ENCODE assay signal across 2 cellular contexts in the genomic region with DNA sequence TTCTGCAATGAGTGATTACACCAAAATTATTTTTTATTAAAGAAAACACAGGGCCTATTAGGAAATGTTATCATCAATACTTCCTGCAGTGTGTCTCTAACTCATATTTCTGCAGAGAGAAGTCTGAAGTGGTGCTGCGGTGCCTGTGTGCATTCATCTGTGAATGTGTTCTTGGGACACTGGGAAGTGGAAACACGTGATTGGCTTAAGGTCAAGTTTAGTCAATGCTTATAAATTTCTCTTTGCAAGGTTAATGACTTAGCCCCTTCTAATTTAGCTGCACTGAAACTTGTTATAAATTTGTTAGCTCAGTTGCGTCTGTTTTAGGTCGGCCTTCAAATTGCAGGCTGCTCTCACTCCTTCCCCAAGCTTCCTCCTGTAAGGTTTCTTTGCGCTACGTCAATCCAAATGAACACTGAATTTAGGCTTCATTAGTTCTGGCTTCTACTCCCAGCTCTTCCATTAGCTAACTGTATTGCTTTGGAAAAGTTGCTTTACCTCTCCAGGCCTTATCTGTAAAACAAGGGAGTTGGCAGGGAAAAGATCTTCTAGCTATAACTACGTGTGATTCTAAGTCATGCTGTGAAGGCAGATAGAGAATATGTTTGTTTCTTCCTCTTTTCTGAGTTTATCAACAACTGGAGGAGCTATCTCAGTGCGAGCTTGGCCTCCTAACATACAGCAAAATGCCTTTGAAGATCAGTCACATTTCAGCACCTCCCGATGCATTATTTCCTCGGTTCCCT.
TF ChIP-seq lines count a peak whose summit lies in the region.

No MANE protein-coding gene starts in this region.

TF ChIP-seq in Ishikawa, 13 proteins besides CTCF, POLR2A, EP300 and RAD21 (continued from another document):
- TF ChIP-seq, protein P1, sequence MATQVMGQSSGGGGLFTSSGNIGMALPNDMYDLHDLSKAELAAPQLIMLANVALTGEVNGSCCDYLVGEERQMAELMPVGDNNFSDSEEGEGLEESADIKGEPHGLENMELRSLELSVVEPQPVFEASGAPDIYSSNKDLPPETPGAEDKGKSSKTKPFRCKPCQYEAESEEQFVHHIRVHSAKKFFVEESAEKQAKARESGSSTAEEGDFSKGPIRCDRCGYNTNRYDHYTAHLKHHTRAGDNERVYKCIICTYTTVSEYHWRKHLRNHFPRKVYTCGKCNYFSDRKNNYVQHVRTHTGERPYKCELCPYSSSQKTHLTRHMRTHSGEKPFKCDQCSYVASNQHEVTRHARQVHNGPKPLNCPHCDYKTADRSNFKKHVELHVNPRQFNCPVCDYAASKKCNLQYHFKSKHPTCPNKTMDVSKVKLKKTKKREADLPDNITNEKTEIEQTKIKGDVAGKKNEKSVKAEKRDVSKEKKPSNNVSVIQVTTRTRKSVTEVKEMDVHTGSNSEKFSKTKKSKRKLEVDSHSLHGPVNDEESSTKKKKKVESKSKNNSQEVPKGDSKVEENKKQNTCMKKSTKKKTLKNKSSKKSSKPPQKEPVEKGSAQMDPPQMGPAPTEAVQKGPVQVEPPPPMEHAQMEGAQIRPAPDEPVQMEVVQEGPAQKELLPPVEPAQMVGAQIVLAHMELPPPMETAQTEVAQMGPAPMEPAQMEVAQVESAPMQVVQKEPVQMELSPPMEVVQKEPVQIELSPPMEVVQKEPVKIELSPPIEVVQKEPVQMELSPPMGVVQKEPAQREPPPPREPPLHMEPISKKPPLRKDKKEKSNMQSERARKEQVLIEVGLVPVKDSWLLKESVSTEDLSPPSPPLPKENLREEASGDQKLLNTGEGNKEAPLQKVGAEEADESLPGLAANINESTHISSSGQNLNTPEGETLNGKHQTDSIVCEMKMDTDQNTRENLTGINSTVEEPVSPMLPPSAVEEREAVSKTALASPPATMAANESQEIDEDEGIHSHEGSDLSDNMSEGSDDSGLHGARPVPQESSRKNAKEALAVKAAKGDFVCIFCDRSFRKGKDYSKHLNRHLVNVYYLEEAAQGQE (IDR thresholded peaks at IDR 0.05; ENCODE audit: low read depth) = no peak
- no peak for TF ChIP-seq EGR1 (IDR thresholded peaks at IDR 0.05)
- no peak for TF ChIP-seq CREB1 (IDR thresholded peaks at IDR 0.05; ENCODE audit: low read depth)
- TF ChIP-seq TAF1 (IDR thresholded peaks at IDR 0.05; ENCODE audit: low read depth) = no peak
- no peak for TF ChIP-seq YY1 (IDR thresholded peaks at IDR 0.05; ENCODE audit: low read depth)
- no peak for TF ChIP-seq FOXM1 (IDR thresholded peaks at IDR 0.05; ENCODE audit: borderline replicate concordance, low read depth)
- TF ChIP-seq, protein P2, sequence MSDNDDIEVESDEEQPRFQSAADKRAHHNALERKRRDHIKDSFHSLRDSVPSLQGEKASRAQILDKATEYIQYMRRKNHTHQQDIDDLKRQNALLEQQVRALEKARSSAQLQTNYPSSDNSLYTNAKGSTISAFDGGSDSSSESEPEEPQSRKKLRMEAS (IDR thresholded peaks at IDR 0.05) = peak; percentile 35; the same call in 1 of the 2 replicates
- no peak for TF ChIP-seq TCF12 (IDR thresholded peaks at IDR 0.05; ENCODE audit: low read depth)
- TF ChIP-seq NFIC (IDR thresholded peaks at IDR 0.05) = no peak
- TF ChIP-seq, protein P3, sequence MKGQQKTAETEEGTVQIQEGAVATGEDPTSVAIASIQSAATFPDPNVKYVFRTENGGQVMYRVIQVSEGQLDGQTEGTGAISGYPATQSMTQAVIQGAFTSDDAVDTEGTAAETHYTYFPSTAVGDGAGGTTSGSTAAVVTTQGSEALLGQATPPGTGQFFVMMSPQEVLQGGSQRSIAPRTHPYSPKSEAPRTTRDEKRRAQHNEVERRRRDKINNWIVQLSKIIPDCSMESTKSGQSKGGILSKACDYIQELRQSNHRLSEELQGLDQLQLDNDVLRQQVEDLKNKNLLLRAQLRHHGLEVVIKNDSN (IDR thresholded peaks at IDR 0.05) = peak; percentile 55; the same call in 1 of the 2 replicates

TF ChIP-seq in H1, 55 proteins besides CTCF, POLR2A, EP300 and RAD21 (continued from another document):
- no peak for TF ChIP-seq TBP (IDR thresholded peaks at IDR 0.05; ENCODE audit: low read depth, low read length)
- no peak for TF ChIP-seq HDAC2 (IDR thresholded peaks at IDR 0.05; ENCODE audit: borderline replicate concordance in 1 of 2, low read depth in 2 of 2, low read length in 2 of 2)
- no peak for TF ChIP-seq KDM1A (IDR thresholded peaks at IDR 0.05; ENCODE audit: borderline replicate concordance, low read length)
- TF ChIP-seq, protein P4, sequence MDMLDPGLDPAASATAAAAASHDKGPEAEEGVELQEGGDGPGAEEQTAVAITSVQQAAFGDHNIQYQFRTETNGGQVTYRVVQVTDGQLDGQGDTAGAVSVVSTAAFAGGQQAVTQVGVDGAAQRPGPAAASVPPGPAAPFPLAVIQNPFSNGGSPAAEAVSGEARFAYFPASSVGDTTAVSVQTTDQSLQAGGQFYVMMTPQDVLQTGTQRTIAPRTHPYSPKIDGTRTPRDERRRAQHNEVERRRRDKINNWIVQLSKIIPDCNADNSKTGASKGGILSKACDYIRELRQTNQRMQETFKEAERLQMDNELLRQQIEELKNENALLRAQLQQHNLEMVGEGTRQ (IDR thresholded peaks at IDR 0.05; ENCODE audit: low read length) = no peak
- no peak for TF ChIP-seq KDM4A (IDR thresholded peaks at IDR 0.05; ENCODE audit: low read depth, low read length, severe bottlenecking)
- TF ChIP-seq HDAC6 (IDR thresholded peaks at IDR 0.05; ENCODE audit: low read depth, low read length) = no peak
